In the genomic region with DNA sequence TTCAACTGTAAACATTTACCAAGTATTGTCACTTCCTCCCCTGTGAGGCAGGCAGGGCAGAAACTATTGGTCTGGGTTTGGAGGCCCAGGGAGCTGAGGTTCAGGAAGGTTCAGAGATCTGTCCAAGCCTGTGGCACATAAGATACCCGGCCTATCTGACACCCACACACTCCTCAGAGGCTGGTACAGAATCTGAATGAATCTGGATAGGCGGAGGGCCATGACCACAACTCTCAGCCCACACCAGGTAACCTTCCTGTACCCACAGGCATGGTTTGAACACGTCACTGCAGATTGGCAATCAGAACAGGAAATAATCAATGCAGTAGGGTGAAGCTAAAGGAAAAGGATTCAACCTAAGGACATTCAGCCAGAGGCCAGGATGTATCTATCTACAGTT, we compare ENCODE assay signal across 20 cellular contexts.
DNase-seq lines count a peak whose midpoint lies in the region; ATAC-seq, FAIRE-seq and TF ChIP-seq lines count a peak whose summit lies in the region.
"Had no signal": no experiment of that assay in that cellular context is flagged by ENCODE, and none has a peak within 500 bp of the region (broad histone marks: within the 10 kb centered on the region; RNA-seq: fewer than 3 reads in every experiment).

No MANE protein-coding gene starts in this region.

- SMC1A ChIA-PET in GM12878 (lab: Charles Lee; ENCODE audit: uncharacterized antibody, unreplicated experiment) = interaction anchor here (1.4 kb wide), 1 partner anchor 29 kb away, joined by 3 read pairs; no protein-coding TSS in a partner anchor

- no TSS peak for BruUV-seq in GM12878 (replicated peaks; lab: Mats Ljungman, UMichigan)

- H3K9me3 ChIP-seq in H9 (ENCODE audit: control insufficient read depth, low read depth, low read length) (no peaks in the 10 kb centered on the region), GM12878 (replicated peaks; ENCODE audit: control insufficient read depth, insufficient read depth, low read length) (no peaks in the 10 kb centered on the region; the same call in 2 of the 3 replicates), keratinocyte (ENCODE audit: control insufficient read depth, low read depth, low read length) (no peaks in the 10 kb centered on the region)
- H3K9me3 ChIP-seq: MG63 had no signal

- no peak overlapping the region for H4K8ac ChIP-seq in H9 (replicated peaks; ENCODE audit: insufficient read length, low read depth, low read length)

- H3T11ph ChIP-seq in H9 (ENCODE audit: low read length) = no peak overlapping the region

- H3K27me3 ChIP-seq in H9 (ENCODE audit: insufficient read depth, low read length) (no peaks in the 10 kb centered on the region), GM12878 (replicated peaks in 1 of 2; ENCODE audit: control insufficient read depth in 2 of 2, insufficient read depth in 2 of 2, low read length in 1 of 2) (no peaks in the 10 kb centered on the region), keratinocyte (ENCODE audit: control insufficient read depth, extremely low read depth, insufficient read depth, low read length) (peaks cover 7% of the 10 kb centered on the region)

- no peak overlapping the region for H4K91ac ChIP-seq in H9 (ENCODE audit: insufficient read length, low read depth, low read length)

- DNase-seq in H9 (no peak), GM12878 (ENCODE audit: low read depth, low spot score) (no peak), keratinocyte (ENCODE audit: low read depth, low spot score) (no peak), foreskin fibroblast (no peak)
- no peak for DNase-seq in T-helper 2 cell treated with Interferon-gamma antibody and Interleukin-4, amounts not matched to agents 5 μg/mL and 100 μg/mL, for 36 hours (ENCODE audit: low spot score)
- DNase-seq: C1 segment of cervical spinal cord, COR-L47, DMS53, IMR-90, KG1, MG63, NCI-H2029, NCI-H446 treated with DMSO at 0.1 percent for 48 hours, NCI-H526, SHP77 had no signal

- H3K4me3 ChIP-seq in GM12878 (no peak overlapping the region), keratinocyte (ENCODE audit: control insufficient read depth in 2 of 3, extremely low read depth in 1 of 3, insufficient read depth in 2 of 3, low read depth in 1 of 3, low read length in 3 of 3) (no peak overlapping the region), foreskin fibroblast (ENCODE audit: low read depth in 1 of 2, low read length in 2 of 2) (no peak overlapping the region)
- H3K4me3 ChIP-seq: MG63 had no signal

- H2AK5ac ChIP-seq in H9 (ENCODE audit: insufficient read length, low read length) = no peak overlapping the region

- no peak overlapping the region for H3K9ac ChIP-seq in H9 (ENCODE audit: extremely low read depth, insufficient read length, low read length)
- H3K9ac ChIP-seq in GM12878 (ENCODE audit: control insufficient read depth, insufficient read depth, low read length) = no peak overlapping the region
- H3K9ac ChIP-seq in keratinocyte (ENCODE audit: control insufficient read depth, extremely low read depth, insufficient read depth, low read length) = no peak overlapping the region

- H2BK15ac ChIP-seq in H9 (ENCODE audit: low read depth, low read length) = no peak overlapping the region

- WGBS in H9 (ENCODE audit: extremely low coverage, insufficient read length, low lambda C conversion rate) = no CpG with 5 or more reads among the region's 3 CpGs
- 35% methylated on average over 3 of the region's 3 CpGs for WGBS in GM12878 (ENCODE audit: insufficient coverage, insufficient replicate concordance, low lambda C conversion rate, missing lambda C conversion rate)

- intact Hi-C loops in GM12878 (cut with micrococcal nuclease; ENCODE audit: unreplicated experiment) = no loop called here

- in situ Hi-C loops in GM12878 (cut with MboI) = no loop called here

- H3K27ac ChIP-seq in H9 (ENCODE audit: insufficient read length, low read depth, low read length) = no peak overlapping the region
- H3K27ac ChIP-seq in GM12878 (ENCODE audit: control insufficient read depth, insufficient read depth) = no peak overlapping the region
- H3K27ac ChIP-seq in keratinocyte (ENCODE audit: control insufficient read depth, insufficient read depth, low read length) = no peak overlapping the region
- H3K27ac ChIP-seq: RWPE1 had no signal

- no peaks in the 10 kb centered on the region for H3K79me1 ChIP-seq in H9 (ENCODE audit: insufficient read depth, low read depth, low read length, poor library complexity, severe bottlenecking)

- FAIRE-seq in GM12878 (lab: Jason Lieb, UNC) (no peak), keratinocyte (lab: Jason Lieb, UNC) (peak; percentile 39)
- FAIRE-seq: H54 had no signal

- ATAC-seq in GM18907 (IDR thresholded peaks at IDR 0.05; ENCODE audit: unreplicated experiment) (peak; percentile 45), GM12878 (peak; percentile 62), HG02610 (IDR thresholded peaks at IDR 0.05; ENCODE audit: unreplicated experiment) (no peak)

- H2BK12ac ChIP-seq in H9 (ENCODE audit: insufficient read length, low read depth, low read length) = no peak overlapping the region

- H4K5ac ChIP-seq in H9 (ENCODE audit: insufficient read length, low read depth, low read length) = no peak overlapping the region

- CTCF ChIA-PET in GM12878 (lab: Yijun Ruan, JAX) = interaction anchor here (0.7 kb wide), 1 partner anchor 1403 kb away, joined by 3 read pairs; no protein-coding TSS in a partner anchor

- H2BK20ac ChIP-seq in H9 (ENCODE audit: low read depth, low read length, poor library complexity, severe bottlenecking) = no peak overlapping the region

- dilution Hi-C loops in keratinocyte (cut with MboI; ENCODE audit: extremely low pct_ligation_motif_present, low sequenced_read_pairs) = no loop called here

- no peak overlapping the region for H3K27ac Mint-ChIP-seq in H9
- no peak overlapping the region for H3K27ac Mint-ChIP-seq in T-helper 2 cell treated with Interferon-gamma antibody and Interleukin-4, amounts not matched to agents 5 μg/mL and 100 μg/mL, for 36 hours

- no peaks in the 10 kb centered on the region for H3K9me3 Mint-ChIP-seq in H9
- no peaks in the 10 kb centered on the region for H3K9me3 Mint-ChIP-seq in T-helper 2 cell treated with Interferon-gamma antibody and Interleukin-4, amounts not matched to agents 5 μg/mL and 100 μg/mL, for 36 hours
- H3K9me3 Mint-ChIP-seq: CD4-positive, alpha-beta memory T cell had no signal

- peaks cover 14 to 19% of the 10 kb centered on the region in 2 experiments for H3K4me1 Mint-ChIP-seq in H9
- no peaks in the 10 kb centered on the region for H3K4me1 Mint-ChIP-seq in T-helper 2 cell treated with Interferon-gamma antibody and Interleukin-4, amounts not matched to agents 5 μg/mL and 100 μg/mL, for 36 hours (ENCODE audit: low read depth)

- peak overlapping the region; percentile 40; the same call in 1 of the 2 replicates for H3K14ac ChIP-seq in H9 (ENCODE audit: insufficient read depth, low read length)

- TF ChIP-seq EP300 in GM12878 (IDR thresholded peaks at IDR 0.05; ENCODE audit: borderline replicate concordance in 1 of 2, control insufficient read depth in 1 of 2, low read depth in 2 of 2, low read length in 2 of 2) = no peak

- H4K20me1 ChIP-seq in H9 (ENCODE audit: control insufficient read depth, insufficient read depth, insufficient read length) (no peaks in the 10 kb centered on the region), GM12878 (ENCODE audit: control insufficient read depth, insufficient read depth) (no peaks in the 10 kb centered on the region), keratinocyte (ENCODE audit: control insufficient read depth, extremely low read depth, insufficient read depth, low read length) (no peaks in the 10 kb centered on the region)

- no peak for TF ChIP-seq RAD21 in GM12878 (IDR thresholded peaks at IDR 0.05; ENCODE audit: insufficient read depth, low read depth, low read length)

- H3K18ac ChIP-seq in H9 (ENCODE audit: insufficient read length, low read depth, low read length) = no peak overlapping the region

- H3K79me2 ChIP-seq in H9 (ENCODE audit: insufficient read depth, low read length) = no peaks in the 10 kb centered on the region
- H3K79me2 ChIP-seq in GM12878 (ENCODE audit: control insufficient read depth, insufficient read depth, low read length) = peaks cover 8% of the 10 kb centered on the region
- no peaks in the 10 kb centered on the region for H3K79me2 ChIP-seq in keratinocyte (ENCODE audit: control insufficient read depth, insufficient read depth, low read length)

- no peak overlapping the region for H3K56ac ChIP-seq in H9 (ENCODE audit: insufficient read length, low read depth, low read length)

- H3K9me1 ChIP-seq in keratinocyte (ENCODE audit: control insufficient read depth, extremely low read depth, insufficient read depth, low read length) = no peaks in the 10 kb centered on the region

- H3K4me1 ChIP-seq in H9 (ENCODE audit: insufficient read depth, low read length) (no peaks in the 10 kb centered on the region; the same call in 1 of the 2 replicates), GM12878 (ENCODE audit: control insufficient read depth, insufficient read depth, low read length) (peaks cover 4% of the 10 kb centered on the region; the same call in 1 of the 2 replicates), keratinocyte (ENCODE audit: control insufficient read depth, extremely low read depth, insufficient read depth, low read length) (no peaks in the 10 kb centered on the region)

- peaks cover 2% of the 10 kb centered on the region for H3K23me2 ChIP-seq in H9 (ENCODE audit: insufficient read length, low read depth, low read length, poor library complexity, severe bottlenecking)

- H3K27me3 Mint-ChIP-seq in H9 (ENCODE audit: low read depth) = no peaks in the 10 kb centered on the region; the same call in 1 of the 2 replicates
- H3K27me3 Mint-ChIP-seq in T-helper 2 cell treated with Interferon-gamma antibody and Interleukin-4, amounts not matched to agents 5 μg/mL and 100 μg/mL, for 36 hours (ENCODE audit: low read depth) = peaks cover 9% of the 10 kb centered on the region

- H2BK120ac ChIP-seq in H9 (ENCODE audit: low read depth, low read length, poor library complexity, severe bottlenecking) = no peak overlapping the region

- no peak for TF ChIP-seq CTCF in H9 (conservative IDR thresholded peaks at IDR 0.05)
- no peak for TF ChIP-seq CTCF in GM12878 (IDR thresholded peaks at IDR 0.05 in 2 of 3, conservative IDR thresholded peaks at IDR 0.05 in 1 of 3; ENCODE audit: control insufficient read depth in 2 of 3, extremely low read depth in 1 of 3, insufficient read depth in 1 of 3, low read depth in 3 of 3, low read length in 3 of 3)
- TF ChIP-seq CTCF in keratinocyte (optimal IDR thresholded peaks at IDR 0.05 in 1 of 3, IDR thresholded peaks at IDR 0.05 in 1 of 3, conservative IDR thresholded peaks at IDR 0.05 in 1 of 3; ENCODE audit: extremely low read depth in 1 of 3, insufficient read depth in 2 of 3, low read length in 3 of 3) = no peak
- TF ChIP-seq CTCF in foreskin fibroblast (IDR thresholded peaks at IDR 0.05; ENCODE audit: low read depth, low read length) = no peak

- H3K36me3 ChIP-seq in GM12878 (ENCODE audit: control insufficient read depth in 2 of 2, insufficient read depth in 2 of 2, low read length in 1 of 2) (no peaks in the 10 kb centered on the region; a peak in 2 of 4 replicates), keratinocyte (ENCODE audit: control insufficient read depth in 2 of 2, extremely low read depth in 1 of 2, insufficient read depth in 2 of 2, low read length in 2 of 2) (no peaks in the 10 kb centered on the region)
- H3K36me3 ChIP-seq: MG63 had no signal

- H2AFZ ChIP-seq in H9 (ENCODE audit: low read length) (no peak overlapping the region), GM12878 (ENCODE audit: control insufficient read depth, low read depth, low read length) (no peak overlapping the region), keratinocyte (ENCODE audit: control insufficient read depth, low read length) (no peak overlapping the region)

- H3K4me3 Mint-ChIP-seq in H9 = no peak overlapping the region
- H3K4me3 Mint-ChIP-seq in T-helper 2 cell treated with Interferon-gamma antibody and Interleukin-4, amounts not matched to agents 5 μg/mL and 100 μg/mL, for 36 hours = no peak overlapping the region
- H3K4me3 Mint-ChIP-seq: CD4-positive, alpha-beta memory T cell had no signal

- POLR2A ChIA-PET in GM12878 (lab: Charles Lee) = no interaction called here

- no peak for TF ChIP-seq POLR2A in GM12878 (IDR thresholded peaks at IDR 0.05; ENCODE audit: low read depth, low read length)

- no peak overlapping the region for H2BK5ac ChIP-seq in H9 (ENCODE audit: insufficient read length, low read length)

- H3K36me3 Mint-ChIP-seq in H9 (ENCODE audit: insufficient read depth in 1 of 3, low read depth in 3 of 3) = no peaks in the 10 kb centered on the region
- H3K36me3 Mint-ChIP-seq in T-helper 2 cell treated with Interferon-gamma antibody and Interleukin-4, amounts not matched to agents 5 μg/mL and 100 μg/mL, for 36 hours (ENCODE audit: low read depth) = no peaks in the 10 kb centered on the region
- H3K36me3 Mint-ChIP-seq: CD4-positive, alpha-beta memory T cell had no signal

- no peak overlapping the region for H3K4ac ChIP-seq in H9 (ENCODE audit: low read depth, low read length)

- RAD21 ChIA-PET in GM12878 (lab: Charles Lee; ENCODE audit: unreplicated experiment) = interaction anchor here (1.2 kb wide), 1 partner anchor 132 kb away, joined by 3 read pairs; no protein-coding TSS in a partner anchor

- H3K4me2 ChIP-seq in H9 (ENCODE audit: insufficient read depth, insufficient read length, low read length) = no peak overlapping the region
- H3K4me2 ChIP-seq in GM12878 (ENCODE audit: control insufficient read depth, insufficient read depth) = no peak overlapping the region
- no peak overlapping the region for H3K4me2 ChIP-seq in keratinocyte (ENCODE audit: control insufficient read depth, extremely low read depth, insufficient read depth, low read depth, low read length)

- no peak overlapping the region for H3K23ac ChIP-seq in H9 (ENCODE audit: insufficient read length, low read depth, low read length)
